9 cellular contexts compared by ENCODE assay signal in genomic region chr20:16394784-16395183, GRCh38.
"Had no signal": no experiment of that assay in that cellular context is flagged by ENCODE, and none has a peak within 500 bp of the region (broad histone marks: within the 10 kb centered on the region; RNA-seq: fewer than 3 reads in every experiment).

No MANE protein-coding gene starts in this region.

- H3K9me3 Mint-ChIP-seq: GM23338, H9 had no signal

- ATAC-seq: GM23338, HCT116 had no signal

- H3K4me3 ChIP-seq: GM23338 had no signal

- H3K4me2 ChIP-seq: GM23338 had no signal

- H3K27ac Mint-ChIP-seq: GM23338, HFFc6, IgD-negative memory B cell had no signal

- H3K27me3 Mint-ChIP-seq: IgD-negative memory B cell had no signal

- H2AFZ ChIP-seq: GM23338 had no signal

- DNase-seq: H9, HFFc6, KBM-7 had no signal

- FAIRE-seq: H1, H54, HTR-8/SVneo had no signal

- H3K4me3 Mint-ChIP-seq: GM23338, H9, HFFc6, IgD-negative memory B cell had no signal
